11 cellular contexts compared by ENCODE assay signal in the genomic region with DNA sequence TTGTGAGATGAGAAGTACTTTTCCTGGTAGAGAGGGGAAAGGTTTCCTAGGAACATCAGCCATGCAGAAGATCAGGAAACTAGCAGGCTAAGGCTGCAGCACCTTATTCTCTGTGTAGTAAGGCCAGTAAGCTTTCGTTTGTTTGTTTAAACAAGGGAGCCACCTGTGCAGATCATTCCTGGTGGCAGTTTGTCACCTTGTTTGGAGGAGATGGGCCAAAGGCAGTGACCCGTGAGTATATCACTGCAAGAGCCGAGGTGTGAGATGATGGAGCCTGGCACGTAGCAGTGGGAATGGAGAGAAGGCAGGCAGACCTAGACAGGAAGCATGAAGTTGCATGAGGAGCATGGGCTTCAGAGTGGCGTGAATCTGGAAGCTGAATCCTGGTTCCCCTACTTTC. TPM values are rescaled to one million over a fixed set of nuclear protein-coding genes. Genes with fewer than 3 reads are reported as not detected.
DNase-seq lines count a peak whose midpoint lies in the region; ATAC-seq and TF ChIP-seq lines count a peak whose summit lies in the region.
"Had no signal": no experiment of that assay in that cellular context is flagged by ENCODE, and none has a peak within 500 bp of the region (broad histone marks: within the 10 kb centered on the region; RNA-seq: fewer than 3 reads in every experiment).

No MANE protein-coding gene starts in this region.

- H3K4me3 Mint-ChIP-seq in activated T-helper 1 cell treated with anti-CD3 and anti-CD28 coated beads, Interleukin-12 subunit alpha, Interleukin-12 subunit beta, Interleukin-2, Interleukin-4 antibody, amounts not matched to agents 30 ng/mL and 10 ng/mL and 1 ng/mL, durations not matched to agents 14 hours and 24 hours and 36 hours, result peak overlapping the region; percentile 12
- H3K4me3 Mint-ChIP-seq in memory B cell, result no peak overlapping the region
- H3K4me3 Mint-ChIP-seq in WTC11, result no peak overlapping the region
- H3K4me3 Mint-ChIP-seq in glutamatergic neuron (ENCODE audit: unreplicated experiment), result no peak overlapping the region

- DNase-seq in DMS53 treated with DMSO at 0.1 percent for 48 hours (lab: John Stamatoyannopoulos, UW; ENCODE audit: unreplicated experiment), result peak; percentile 61
- DNase-seq in activated T-helper 1 cell treated with anti-CD3 and anti-CD28 coated beads, Interleukin-12 subunit alpha, Interleukin-12 subunit beta, Interleukin-2, Interleukin-4 antibody, amounts not matched to agents 30 ng/mL and 10 ng/mL and 1 ng/mL, durations not matched to agents 14 hours and 24 hours and 36 hours (ENCODE audit: low spot score), result no peak
- DNase-seq in memory B cell (ENCODE audit: low spot score in 2 of 2), result no peak
- no peak for DNase-seq in WTC11 (ENCODE audit: low spot score)
- no peak for DNase-seq in glutamatergic neuron
- DNase-seq in NCI-H1417 treated with DMSO at 0.1 percent for 48 hours (lab: John Stamatoyannopoulos, UW), result no peak
- DNase-seq in RKO (ENCODE audit: low spot score), result no peak
- DNase-seq: mesendoderm, NCI-H1436 had no signal

- H3K27me3 Mint-ChIP-seq in activated T-helper 1 cell treated with anti-CD3 and anti-CD28 coated beads, Interleukin-12 subunit alpha, Interleukin-12 subunit beta, Interleukin-2, Interleukin-4 antibody, amounts not matched to agents 30 ng/mL and 10 ng/mL and 1 ng/mL, durations not matched to agents 14 hours and 24 hours and 36 hours (ENCODE audit: insufficient read depth), result no peaks in the 10 kb centered on the region
- no peaks in the 10 kb centered on the region for H3K27me3 Mint-ChIP-seq in memory B cell
- no peaks in the 10 kb centered on the region for H3K27me3 Mint-ChIP-seq in WTC11 (ENCODE audit: low read depth)
- H3K27me3 Mint-ChIP-seq in glutamatergic neuron (ENCODE audit: unreplicated experiment), result peaks cover 2% of the 10 kb centered on the region

- peak overlapping the region; percentile 83 for H3K27ac Mint-ChIP-seq in activated T-helper 1 cell treated with anti-CD3 and anti-CD28 coated beads, Interleukin-12 subunit alpha, Interleukin-12 subunit beta, Interleukin-2, Interleukin-4 antibody, amounts not matched to agents 30 ng/mL and 10 ng/mL and 1 ng/mL, durations not matched to agents 14 hours and 24 hours and 36 hours
- H3K27ac Mint-ChIP-seq in memory B cell, result peak overlapping the region; percentile 98
- H3K27ac Mint-ChIP-seq in WTC11, result no peak overlapping the region; the same call in 1 of the 2 replicates
- no peak overlapping the region for H3K27ac Mint-ChIP-seq in glutamatergic neuron (ENCODE audit: unreplicated experiment)

- ATAC-seq in memory B cell (ENCODE audit: low read depth) (no peak), WTC11 (no peak)
- ATAC-seq: gastroesophageal sphincter had no signal

- H3K36me3 ChIP-seq in BLaER1 treated with 17β-estradiol and CSF1 and Interleukin-3, amounts not matched to agents 10 nM and 100 nM, result peaks cover 6 to 59% (median 29%) of the 10 kb centered on the region in 11 experiments; a peak in 17 of 22 replicates

- H3K27ac ChIP-seq in BLaER1 treated with 17β-estradiol and CSF1 and Interleukin-3, amounts not matched to agents 10 nM and 100 nM, result peak overlapping the region; percentile 93 to 97 (median 95); a peak in 21 of 22 replicates
- H3K27ac ChIP-seq: gastroesophageal sphincter had no signal

- peaks cover 52% of the 10 kb centered on the region for H3K4me1 Mint-ChIP-seq in activated T-helper 1 cell treated with anti-CD3 and anti-CD28 coated beads, Interleukin-12 subunit alpha, Interleukin-12 subunit beta, Interleukin-2, Interleukin-4 antibody, amounts not matched to agents 30 ng/mL and 10 ng/mL and 1 ng/mL, durations not matched to agents 14 hours and 24 hours and 36 hours (ENCODE audit: low read depth)
- H3K4me1 Mint-ChIP-seq in memory B cell (peaks cover 45% of the 10 kb centered on the region), WTC11 (no peaks in the 10 kb centered on the region), glutamatergic neuron (ENCODE audit: low read depth, unreplicated experiment) (no peaks in the 10 kb centered on the region)

- H3K9me3 Mint-ChIP-seq in activated T-helper 1 cell treated with anti-CD3 and anti-CD28 coated beads, Interleukin-12 subunit alpha, Interleukin-12 subunit beta, Interleukin-2, Interleukin-4 antibody, amounts not matched to agents 30 ng/mL and 10 ng/mL and 1 ng/mL, durations not matched to agents 14 hours and 24 hours and 36 hours, result no peaks in the 10 kb centered on the region
- H3K9me3 Mint-ChIP-seq in memory B cell, result no peaks in the 10 kb centered on the region
- no peaks in the 10 kb centered on the region for H3K9me3 Mint-ChIP-seq in WTC11
- no peaks in the 10 kb centered on the region for H3K9me3 Mint-ChIP-seq in glutamatergic neuron (ENCODE audit: unreplicated experiment)

- peaks cover 49 to 91% (median 62%) of the 10 kb centered on the region in 10 experiments for H3K4me1 ChIP-seq in BLaER1 treated with 17β-estradiol and CSF1 and Interleukin-3, amounts not matched to agents 10 nM and 100 nM

- TF ChIP-seq CTCF in WTC11 (IDR thresholded peaks at IDR 0.05) (no peak), glutamatergic neuron (IDR thresholded peaks at IDR 0.05; ENCODE audit: partially characterized antibody, unreplicated experiment) (no peak)

- POLR2A ChIA-PET in WTC11 (lab: Charles Lee), result no interaction called here

- no peaks in the 10 kb centered on the region for H3K27me3 ChIP-seq in BLaER1 treated with 17β-estradiol and CSF1 and Interleukin-3, amounts not matched to agents 10 nM and 100 nM
- H3K27me3 ChIP-seq: gastroesophageal sphincter had no signal

- H3K9me3 ChIP-seq in BLaER1 treated with 17β-estradiol and CSF1 and Interleukin-3, amounts not matched to agents 10 nM and 100 nM (replicated peaks in 1 of 11), result peaks cover 0 to 10% (median 0%) of the 10 kb centered on the region in 11 experiments; a peak in 3 of 22 replicates
- H3K9me3 ChIP-seq: gastroesophageal sphincter had no signal

- H4K20me1 ChIP-seq in BLaER1 treated with 17β-estradiol and CSF1 and Interleukin-3, amounts not matched to agents 10 nM and 100 nM, result no peaks in the 10 kb centered on the region

- CTCF ChIA-PET in WTC11 (lab: Charles Lee), result interaction anchor here (1.4 kb wide), 1 partner anchor 19 kb away, joined by 4 read pairs; the partner anchor contains the start of gene ATG7

- intact Hi-C loops in activated T-helper 1 cell treated with anti-CD3 and anti-CD28 coated beads, Interleukin-12 subunit alpha, Interleukin-12 subunit beta, Interleukin-2, Interleukin-4 antibody, amounts not matched to agents 30 ng/mL and 10 ng/mL and 1 ng/mL, durations not matched to agents 14 hours and 24 hours and 36 hours (cut with micrococcal nuclease), result loop anchor here (1.0 to 2.0 kb wide), 3 partner anchors 15 to 54 kb away; partner anchors contain the start of gene ATG7

- peak overlapping the region in 7 of 11 experiments; percentile 3 to 85 (median 33); a peak in 9 of 22 replicates for H3K9ac ChIP-seq in BLaER1 treated with 17β-estradiol and CSF1 and Interleukin-3, amounts not matched to agents 10 nM and 100 nM

- peaks cover 20% of the 10 kb centered on the region for H3K36me3 Mint-ChIP-seq in activated T-helper 1 cell treated with anti-CD3 and anti-CD28 coated beads, Interleukin-12 subunit alpha, Interleukin-12 subunit beta, Interleukin-2, Interleukin-4 antibody, amounts not matched to agents 30 ng/mL and 10 ng/mL and 1 ng/mL, durations not matched to agents 14 hours and 24 hours and 36 hours (ENCODE audit: low read depth)
- H3K36me3 Mint-ChIP-seq in memory B cell, result peaks cover 4% of the 10 kb centered on the region
- H3K36me3 Mint-ChIP-seq in WTC11, result no peaks in the 10 kb centered on the region
- H3K36me3 Mint-ChIP-seq in glutamatergic neuron (ENCODE audit: unreplicated experiment), result no peaks in the 10 kb centered on the region

- no peak overlapping the region; a peak in 1 of 20 replicates for H3K4me3 ChIP-seq in BLaER1 treated with 17β-estradiol and CSF1 and Interleukin-3, amounts not matched to agents 10 nM and 100 nM
- H3K4me3 ChIP-seq: gastroesophageal sphincter had no signal

- H3K4me2 ChIP-seq in BLaER1 treated with 17β-estradiol and CSF1 and Interleukin-3, amounts not matched to agents 10 nM and 100 nM, result peak overlapping the region; percentile 65 to 93 (median 88)

TF ChIP-seq in WTC11, 78 proteins besides CTCF, POLR2A, EP300 and RAD21 (continues in another document):
- TF ChIP-seq, protein P1, sequence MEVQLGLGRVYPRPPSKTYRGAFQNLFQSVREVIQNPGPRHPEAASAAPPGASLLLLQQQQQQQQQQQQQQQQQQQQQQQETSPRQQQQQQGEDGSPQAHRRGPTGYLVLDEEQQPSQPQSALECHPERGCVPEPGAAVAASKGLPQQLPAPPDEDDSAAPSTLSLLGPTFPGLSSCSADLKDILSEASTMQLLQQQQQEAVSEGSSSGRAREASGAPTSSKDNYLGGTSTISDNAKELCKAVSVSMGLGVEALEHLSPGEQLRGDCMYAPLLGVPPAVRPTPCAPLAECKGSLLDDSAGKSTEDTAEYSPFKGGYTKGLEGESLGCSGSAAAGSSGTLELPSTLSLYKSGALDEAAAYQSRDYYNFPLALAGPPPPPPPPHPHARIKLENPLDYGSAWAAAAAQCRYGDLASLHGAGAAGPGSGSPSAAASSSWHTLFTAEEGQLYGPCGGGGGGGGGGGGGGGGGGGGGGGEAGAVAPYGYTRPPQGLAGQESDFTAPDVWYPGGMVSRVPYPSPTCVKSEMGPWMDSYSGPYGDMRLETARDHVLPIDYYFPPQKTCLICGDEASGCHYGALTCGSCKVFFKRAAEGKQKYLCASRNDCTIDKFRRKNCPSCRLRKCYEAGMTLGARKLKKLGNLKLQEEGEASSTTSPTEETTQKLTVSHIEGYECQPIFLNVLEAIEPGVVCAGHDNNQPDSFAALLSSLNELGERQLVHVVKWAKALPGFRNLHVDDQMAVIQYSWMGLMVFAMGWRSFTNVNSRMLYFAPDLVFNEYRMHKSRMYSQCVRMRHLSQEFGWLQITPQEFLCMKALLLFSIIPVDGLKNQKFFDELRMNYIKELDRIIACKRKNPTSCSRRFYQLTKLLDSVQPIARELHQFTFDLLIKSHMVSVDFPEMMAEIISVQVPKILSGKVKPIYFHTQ (CRISPR knock-in tag; IDR thresholded peaks at IDR 0.05), result no peak
- TF ChIP-seq MXD4 (CRISPR knock-in tag; IDR thresholded peaks at IDR 0.05; ENCODE audit: borderline replicate concordance) (no peak), TCF7 (CRISPR knock-in tag; IDR thresholded peaks at IDR 0.05; ENCODE audit: low read depth) (no peak)

RNA-seq across cellular contexts. Expression of gene ATG7, which starts 19.6 kb away (rescaled TPM):
- total RNA-seq in activated T-helper 1 cell treated with anti-CD3 and anti-CD28 coated beads, Interleukin-12 subunit alpha, Interleukin-12 subunit beta, Interleukin-2, Interleukin-4 antibody, amounts not matched to agents 30 ng/mL and 10 ng/mL and 1 ng/mL, durations not matched to agents 14 hours and 24 hours and 36 hours, result 38.6 and 44.0 TPM in 2 replicates
- total RNA-seq in WTC11 (2021) (17.4 to 21.2 TPM (median 17.5 TPM) in 3 replicates), glutamatergic neuron (ENCODE audit: unreplicated experiment) (23.0 TPM)

Comparison
In these comparisons a context has a peak if more than half of its experiments do, and no peak if none do; other contexts are left out.
1. H3K27ac Mint-ChIP-seq: peak in activated T-helper 1 cell treated with anti-CD3 and anti-CD28 coated beads, Interleukin-12 subunit alpha, Interleukin-12 subunit beta, Interleukin-2, Interleukin-4 antibody, amounts not matched to agents 30 ng/mL and 10 ng/mL and 1 ng/mL, durations not matched to agents 14 hours and 24 hours and 36 hours (single experiment) and memory B cell (single experiment); none in WTC11 (single experiment) and glutamatergic neuron (single experiment).